In the genomic region with DNA sequence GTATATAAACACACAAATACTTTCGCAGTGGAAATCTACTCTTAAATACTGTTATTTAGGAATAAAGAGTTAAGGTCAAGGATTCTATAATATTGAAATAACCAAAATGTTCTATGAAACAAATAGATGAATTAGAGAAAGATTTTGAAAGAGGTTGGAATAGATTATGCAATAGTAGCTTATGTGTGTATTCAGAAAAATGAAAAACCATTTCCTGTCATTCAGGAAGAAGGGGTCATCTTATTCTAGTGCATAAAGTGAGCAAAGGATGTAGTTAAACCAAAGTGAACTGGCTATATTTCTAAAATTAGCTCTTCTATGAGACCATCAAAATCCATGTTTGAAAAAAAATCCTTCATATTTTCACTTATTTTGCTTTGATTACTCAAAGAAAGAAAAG, we compare ENCODE assay signal across 26 cellular contexts. TPM values are rescaled to one million over a fixed set of nuclear protein-coding genes. Genes with fewer than 3 reads are reported as not detected.
DNase-seq lines count a peak whose midpoint lies in the region; ATAC-seq, FAIRE-seq and TF ChIP-seq lines count a peak whose summit lies in the region.
"Had no signal": no experiment of that assay in that cellular context is flagged by ENCODE, and none has a peak within 500 bp of the region (broad histone marks: within the 10 kb centered on the region; RNA-seq: fewer than 3 reads in every experiment).

No MANE protein-coding gene starts in this region.

- peak overlapping the region; percentile 52 for H3K4me2 ChIP-seq in GM23248 (ENCODE audit: unreplicated experiment)
- no peak overlapping the region for H3K4me2 ChIP-seq in osteoblast (ENCODE audit: insufficient read depth, low read length)
- H3K4me2 ChIP-seq: BLaER1 had no signal

- 97 to 100% methylated on average over 1 of the region's 1 CpG for WGBS in GM23248 (ENCODE audit: low coverage in 1 of 2, low lambda C conversion rate in 2 of 2, missing lambda C conversion rate in 2 of 2), 2 experiments

- H3K27ac ChIP-seq in GM23248 (peak overlapping the region; percentile 37), osteoblast (ENCODE audit: low read depth, low read length) (peak overlapping the region; percentile 19)
- H3K27ac ChIP-seq: BLaER1, upper lobe of right lung had no signal

- H3K4me1 ChIP-seq in GM23248 (ENCODE audit: insufficient read depth) (peaks cover 37% of the 10 kb centered on the region), osteoblast (ENCODE audit: insufficient read depth, low read length) (peaks cover 25% of the 10 kb centered on the region)

- in situ Hi-C loops in GM23248 (cut with MboI): no loop called here

- intact Hi-C loops in left colon (cut with DNase I, micrococcal nuclease): no loop called here

- H3K9me2 ChIP-seq in GM23248 (ENCODE audit: insufficient read depth): no peaks in the 10 kb centered on the region

- no peak for TF ChIP-seq CTCF in osteoblast (IDR thresholded peaks at IDR 0.05; ENCODE audit: extremely low read depth, low read depth, low read length)

- H3F3A ChIP-seq in GM23248 (ENCODE audit: insufficient read depth): 0 out of 2 replicates have a peak, but pooled peaks cover 17% of the 10 kb centered on the region

- H3K36me3 ChIP-seq in GM23248 (ENCODE audit: low read depth) (no peaks in the 10 kb centered on the region), osteoblast (ENCODE audit: insufficient read depth, low read length) (no peaks in the 10 kb centered on the region)
- H3K36me3 ChIP-seq: BLaER1, upper lobe of right lung had no signal

- no peak overlapping the region for H3K9ac ChIP-seq in GM23248
- H3K9ac ChIP-seq: BLaER1 had no signal

- H3K9me3 ChIP-seq in GM23248 (ENCODE audit: low read depth) (no peaks in the 10 kb centered on the region), osteoblast (ENCODE audit: low read depth, low read length) (no peaks in the 10 kb centered on the region)
- H3K9me3 ChIP-seq: BLaER1, upper lobe of right lung had no signal

- peak; percentile 28 for DNase-seq in GM23248
- DNase-seq in MV-4-11 (lab: John Stamatoyannopoulos, UW): peak; percentile 68
- no peak for DNase-seq in osteoblast (ENCODE audit: insufficient read length, low spot score, missing footprints)
- DNase-seq in NCI-H2227 treated with DMSO at 0.1 percent for 48 hours (lab: John Stamatoyannopoulos, UW): no peak
- DNase-seq in left colon: no peak
- DNase-seq in GM19239 (ENCODE audit: insufficient read length, low spot score): no peak
- DNase-seq: activated CD4-positive, alpha-beta T cell treated with anti-CD3 and anti-CD28 coated beads, Interleukin-2, amount 10 ng/mL, durations not matched to agents 24 days and 14 days; activated naive CD8-positive, alpha-beta T cell treated with anti-CD3 and anti-CD28 coated beads, Interleukin-2, amount 50 U/mL, for 24 hours; Calu3; GOT3; head of caudate nucleus; immature natural killer cell; naive B cell; NCI-H187 treated with DMSO at 0.1 percent for 48 hours; NCI-H446 treated with DMSO at 0.1 percent for 48 hours; posterior cingulate gyrus; Right ventricle myocardium superior; small intestine; stimulated activated CD4-positive, alpha-beta T cell treated with anti-CD3 and anti-CD28 coated beads, Interleukin-2, amount 100 ng/mL, for 48 hours; upper lobe of right lung had no signal

- H4K20me1 ChIP-seq in GM23248 (ENCODE audit: insufficient read depth) (no peaks in the 10 kb centered on the region), osteoblast (ENCODE audit: insufficient read depth, low read length) (no peaks in the 10 kb centered on the region)
- H4K20me1 ChIP-seq: BLaER1 had no signal

- H3K79me2 ChIP-seq in GM23248 (ENCODE audit: insufficient read depth) (no peaks in the 10 kb centered on the region), osteoblast (ENCODE audit: insufficient read depth, low read length) (no peaks in the 10 kb centered on the region)

- FAIRE-seq in colon (lab: Jason Lieb, UNC): peak; percentile 69
- FAIRE-seq in GM19239 (lab: Jason Lieb, UNC): no peak
- FAIRE-seq: GM18507 had no signal

- H3K4me3 ChIP-seq in GM23248 (no peak overlapping the region), osteoblast (ENCODE audit: insufficient read depth, low read length) (no peak overlapping the region)
- H3K4me3 ChIP-seq: BLaER1, upper lobe of right lung had no signal

- no peaks in the 10 kb centered on the region for H3K27me3 ChIP-seq in GM23248 (replicated peaks; ENCODE audit: insufficient read depth)
- no peaks in the 10 kb centered on the region for H3K27me3 ChIP-seq in osteoblast (ENCODE audit: insufficient read depth, low read length)
- H3K27me3 ChIP-seq: BLaER1, upper lobe of right lung had no signal

- no peak for ATAC-seq in HG02588 (IDR thresholded peaks at IDR 0.05; ENCODE audit: unreplicated experiment)
- no peak for ATAC-seq in left colon
- ATAC-seq: activated naive CD8-positive, alpha-beta T cell treated with anti-CD3 and anti-CD28 coated beads, Interleukin-2, amount 50 U/mL, for 24 hours; upper lobe of right lung had no signal

- H2AFZ ChIP-seq in GM23248 (peak overlapping the region; percentile 27; the same call in 1 of the 2 replicates), osteoblast (ENCODE audit: low read length) (no peak overlapping the region)

RNA-seq across cellular contexts. Expression of gene MYOZ2, which starts 30.0 kb away (rescaled TPM):
- total RNA-seq in GM23248 (2014; rRNA removed; shearing (Covaris generic)): 0.22 TPM in 1 of 2 replicates, not detected in the other
- 0.35 and 0.59 TPM in 2 replicates for polyA plus RNA-seq in GM23248 (2016; fragmentation: Nextera tagmentation; extraction: Ambion mirVana)
- total RNA-seq in osteoblast (0.29 and 0.36 TPM in 2 replicates), left colon (not detected)
- total RNA-seq: activated CD4-positive, alpha-beta T cell treated with anti-CD3 and anti-CD28 coated beads, Interleukin-2, amount 10 ng/mL, durations not matched to agents 24 days and 14 days; Calu3; M059J; T-helper 1 cell treated with Interleukin-12 subunit alpha and Interleukin-12 subunit beta and Interleukin-4 antibody, amounts not matched to agents 30 ng/mL and 1 ng/mL, for 36 hours had no signal
- polyA plus RNA-seq: immature natural killer cell had no signal

Comparison
In these comparisons a context has a peak if more than half of its experiments do, and no peak if none do; other contexts are left out.
1. DNase-seq: peak in GM23248 (single experiment) and MV-4-11 (single experiment); none in osteoblast (single experiment), NCI-H2227 treated with DMSO at 0.1 percent for 48 hours (single experiment), left colon (0 of 2) and GM19239 (single experiment).